9 cellular contexts compared by ENCODE assay signal in the genomic region with DNA sequence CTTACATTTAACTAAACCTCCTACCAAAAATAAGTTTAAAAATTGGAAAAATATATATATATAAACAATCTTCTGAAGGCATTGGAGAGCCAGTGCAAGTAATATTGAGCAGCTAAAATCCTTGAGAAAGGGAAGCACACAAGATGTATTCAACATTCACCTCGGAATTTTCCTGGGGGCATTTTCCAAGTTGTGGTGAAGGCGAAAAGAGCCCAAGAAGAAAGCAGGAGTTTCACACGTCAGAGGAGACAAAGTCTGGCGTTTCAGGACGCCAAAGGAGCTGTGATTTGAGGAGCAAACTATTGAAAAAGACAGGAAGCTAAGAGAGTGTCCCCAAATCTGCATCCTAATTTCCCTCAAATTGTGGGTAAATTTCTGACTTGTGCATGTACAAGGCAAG. TPM values are rescaled to one million over a fixed set of nuclear protein-coding genes. Genes with fewer than 3 reads are reported as not detected.
"Had no signal": no experiment of that assay in that cellular context is flagged by ENCODE, and none has a peak within 500 bp of the region (broad histone marks: within the 10 kb centered on the region; RNA-seq: fewer than 3 reads in every experiment).

No MANE protein-coding gene starts in this region.

- H3K9me3 ChIP-seq: right atrium auricular region, tibial artery, vagina had no signal

- DNase-seq: activated CD4-positive, alpha-beta T cell treated with anti-CD3 and anti-CD28 coated beads, Interleukin-2, amount 50 U/mL, for 1 hour; activated naive CD4-positive, alpha-beta T cell treated with anti-CD3 and anti-CD28 coated beads, Interleukin-2, amount 50 U/mL, for 16 hours; glutamatergic neuron; tibial artery had no signal

- H3K27me3 ChIP-seq: right atrium auricular region, tibial artery, vagina had no signal

- H3K36me3 ChIP-seq: right atrium auricular region, tibial artery, vagina had no signal

- ATAC-seq: left lobe of liver had no signal

- H3K4me3 ChIP-seq: right atrium auricular region, skin epidermis, tibial artery, vagina had no signal

- H3K4me1 ChIP-seq: right atrium auricular region, vagina had no signal

- H3K27ac ChIP-seq: right atrium auricular region, vagina had no signal

RNA-seq across cellular contexts. Expression of a gene that starts 9.1 kb away (rescaled TPM):
- total RNA-seq: T-helper 2 cell treated with Interferon-gamma antibody and Interleukin-4, amounts not matched to agents 100 ng/mL and 5 ng/mL, for 36 hours had no signal
